22 cellular contexts compared by ENCODE assay signal in the genomic region with DNA sequence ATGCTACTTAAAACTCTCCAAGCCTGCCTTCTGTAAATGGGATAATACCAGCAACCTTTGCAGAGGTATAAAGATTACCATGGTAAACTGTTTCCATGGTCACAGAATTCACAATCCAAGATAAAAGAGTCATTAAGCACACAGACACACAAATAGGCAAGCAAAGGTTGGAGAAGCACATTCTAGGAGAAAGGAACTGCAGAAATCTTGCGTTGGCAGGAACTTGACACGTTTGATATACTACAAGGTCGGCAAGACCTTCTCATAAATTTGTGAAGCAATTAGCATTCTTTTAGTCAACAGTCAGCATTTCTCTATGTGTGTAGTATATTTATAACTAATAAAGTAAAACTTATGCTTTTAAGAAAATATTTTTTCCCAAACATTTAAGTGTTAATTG. TPM values are rescaled to one million over a fixed set of nuclear protein-coding genes. Genes with fewer than 3 reads are reported as not detected.
A peak's percentile ranks its signal among the peaks of the same experiment; 100 is the strongest.
DNase-seq lines count a peak whose midpoint lies in the region; ATAC-seq and TF ChIP-seq lines count a peak whose summit lies in the region.
"Had no signal": no experiment of that assay in that cellular context is flagged by ENCODE, and none has a peak within 500 bp of the region (broad histone marks: within the 10 kb centered on the region; RNA-seq: fewer than 3 reads in every experiment).

No MANE protein-coding gene starts in this region.

- CTCF ChIA-PET in Caco-2 (lab: Charles Lee) = interaction anchor here (1.1 kb wide), 1 partner anchor 516 kb away, joined by 3 read pairs; no protein-coding TSS in a partner anchor

- no peak overlapping the region for H2AFZ ChIP-seq in neural cell (ENCODE audit: low read depth, low read length)

- H3K9me3 Mint-ChIP-seq in Caco-2 (ENCODE audit: unreplicated experiment) = no peaks in the 10 kb centered on the region
- H3K9me3 Mint-ChIP-seq: effector memory CD8-positive, alpha-beta T cell had no signal

- TF ChIP-seq CTCF in Caco-2 (IDR thresholded peaks at IDR 0.05; ENCODE audit: insufficient read depth in 1 of 2, low read depth in 1 of 2, low read length in 1 of 2, severe bottlenecking in 1 of 2, unreplicated experiment in 1 of 2) = no peak
- no peak for TF ChIP-seq CTCF in neural cell (IDR thresholded peaks at IDR 0.05; ENCODE audit: poor library complexity, severe bottlenecking)

- POLR2A ChIA-PET in Caco-2 (lab: Charles Lee) = no interaction called here

- H3K9ac ChIP-seq in neural cell (ENCODE audit: low read length) = peak overlapping the region; percentile 8
- H3K9ac ChIP-seq: KMS-11 had no signal

- no peaks in the 10 kb centered on the region for H3K27me3 Mint-ChIP-seq in Caco-2 (ENCODE audit: insufficient read depth, unreplicated experiment)
- H3K27me3 Mint-ChIP-seq: activated CD4-positive, alpha-beta T cell treated with anti-CD3 and anti-CD28 coated beads for 36 hours had no signal

- H3K36me3 ChIP-seq in Caco-2 (ENCODE audit: control insufficient read depth, insufficient read depth, low read length) (no peaks in the 10 kb centered on the region), neural cell (ENCODE audit: insufficient read depth, low read length) (no peaks in the 10 kb centered on the region)
- H3K36me3 ChIP-seq: HAP-1 had no signal

- intact Hi-C loops in Caco-2 (cut with micrococcal nuclease; ENCODE audit: unreplicated experiment) = no loop called here

- H3K4me1 ChIP-seq in Caco-2 = peaks cover 13% of the 10 kb centered on the region; the same call in 1 of the 2 replicates

- no peak overlapping the region for H3K4me2 ChIP-seq in neural cell (ENCODE audit: low read length)
- H3K4me2 ChIP-seq: KMS-11 had no signal

- H3K4me3 ChIP-seq in Caco-2 (ENCODE audit: low read depth, low read length) = no peak overlapping the region
- H3K4me3 ChIP-seq in neural cell (ENCODE audit: low read length) = peak overlapping the region; percentile 20
- H3K4me3 ChIP-seq: HAP-1 had no signal

- no TSS peak for BruUV-seq in Caco-2 (replicated peaks; lab: Mats Ljungman, UMichigan)

- no peaks in the 10 kb centered on the region for H3F3A ChIP-seq in neural cell (ENCODE audit: insufficient read depth, low read length, poor library complexity, severe bottlenecking)

- H3K4me3 Mint-ChIP-seq in Caco-2 (ENCODE audit: unreplicated experiment) = no peak overlapping the region
- H3K4me3 Mint-ChIP-seq: activated CD4-positive, alpha-beta T cell treated with anti-CD3 and anti-CD28 coated beads for 36 hours; effector memory CD8-positive, alpha-beta T cell had no signal

- H3K9me2 ChIP-seq in neural cell (ENCODE audit: insufficient read depth, low read length) = no peaks in the 10 kb centered on the region

- no peaks in the 10 kb centered on the region for H3K79me2 ChIP-seq in neural cell (replicated peaks; ENCODE audit: insufficient read depth, low read length)

- peak overlapping the region; percentile 15 for H3K27ac Mint-ChIP-seq in Caco-2 (ENCODE audit: unreplicated experiment)
- H3K27ac Mint-ChIP-seq: activated CD4-positive, alpha-beta T cell treated with anti-CD3 and anti-CD28 coated beads for 36 hours; effector memory CD8-positive, alpha-beta T cell had no signal

- TF ChIP-seq EP300 in neural cell (conservative IDR thresholded peaks at IDR 0.05; ENCODE audit: poor library complexity, severe bottlenecking) = no peak

- no peak for TF ChIP-seq RAD21 in neural cell (conservative IDR thresholded peaks at IDR 0.05)

- DNase-seq in Caco-2 (peak in 1 of 2 experiments; percentile 16), M059J (ENCODE audit: low read depth) (peak; percentile 83), caudate nucleus (lab: John Stamatoyannopoulos, UW) (peak in 4 of 61 donors; percentile 5 to 41 (median 34)), HuH-7.5 (ENCODE audit: low spot score) (no peak), NAMALWA (ENCODE audit: low spot score) (no peak)
- DNase-seq: activated CD4-positive, alpha-beta T cell treated with anti-CD3 and anti-CD28 coated beads for 36 hours; activated gamma-delta T cell; amniotic stem cell; cerebellar nuclear complex; effector memory CD8-positive, alpha-beta T cell; hippocampal formation; kidney; NCI-H1105 treated with DMSO at 0.1 percent for 48 hours; NCI-H226; NK-92 treated with Interleukin-12 subunit alpha and Interleukin-12 subunit beta, amount 100 ng/mL, for 24 hours had no signal

- no peaks in the 10 kb centered on the region for H3K36me3 Mint-ChIP-seq in Caco-2 (ENCODE audit: insufficient read depth, unreplicated experiment)

- H3K4me1 Mint-ChIP-seq in Caco-2 (ENCODE audit: low read depth, unreplicated experiment) = peaks cover 19% of the 10 kb centered on the region

- ATAC-seq in HG02970 (IDR thresholded peaks at IDR 0.05; ENCODE audit: low FRiP score, unreplicated experiment) = no peak
- ATAC-seq in GM21576 (IDR thresholded peaks at IDR 0.05; ENCODE audit: unreplicated experiment) = no peak
- ATAC-seq: activated CD4-positive, alpha-beta T cell treated with anti-CD3 and anti-CD28 coated beads for 36 hours; effector memory CD8-positive, alpha-beta T cell had no signal

- no peaks in the 10 kb centered on the region for H4K20me1 ChIP-seq in neural cell (ENCODE audit: insufficient read depth)

- H3K9me3 ChIP-seq in Caco-2 = no peaks in the 10 kb centered on the region
- no peaks in the 10 kb centered on the region for H3K9me3 ChIP-seq in neural cell (ENCODE audit: low read length)
- H3K9me3 ChIP-seq: HAP-1 had no signal

- H3K27me3 ChIP-seq in Caco-2 (replicated peaks; ENCODE audit: control insufficient read depth, insufficient read depth, low read length) (no peaks in the 10 kb centered on the region; the same call in 1 of the 2 replicates), neural cell (ENCODE audit: insufficient read depth, low read depth, low read length) (no peaks in the 10 kb centered on the region)

- H3K27ac ChIP-seq in caudate nucleus (ENCODE audit: low read depth, low read length) (peak overlapping the region; percentile 32), neural cell (ENCODE audit: low read length) (peak overlapping the region; percentile 21)
- H3K27ac ChIP-seq: HL-60, KMS-11, RWPE1 had no signal

TF ChIP-seq in neural cell, 6 proteins besides CTCF, POLR2A, EP300 and RAD21:
- TF ChIP-seq, protein P1, sequence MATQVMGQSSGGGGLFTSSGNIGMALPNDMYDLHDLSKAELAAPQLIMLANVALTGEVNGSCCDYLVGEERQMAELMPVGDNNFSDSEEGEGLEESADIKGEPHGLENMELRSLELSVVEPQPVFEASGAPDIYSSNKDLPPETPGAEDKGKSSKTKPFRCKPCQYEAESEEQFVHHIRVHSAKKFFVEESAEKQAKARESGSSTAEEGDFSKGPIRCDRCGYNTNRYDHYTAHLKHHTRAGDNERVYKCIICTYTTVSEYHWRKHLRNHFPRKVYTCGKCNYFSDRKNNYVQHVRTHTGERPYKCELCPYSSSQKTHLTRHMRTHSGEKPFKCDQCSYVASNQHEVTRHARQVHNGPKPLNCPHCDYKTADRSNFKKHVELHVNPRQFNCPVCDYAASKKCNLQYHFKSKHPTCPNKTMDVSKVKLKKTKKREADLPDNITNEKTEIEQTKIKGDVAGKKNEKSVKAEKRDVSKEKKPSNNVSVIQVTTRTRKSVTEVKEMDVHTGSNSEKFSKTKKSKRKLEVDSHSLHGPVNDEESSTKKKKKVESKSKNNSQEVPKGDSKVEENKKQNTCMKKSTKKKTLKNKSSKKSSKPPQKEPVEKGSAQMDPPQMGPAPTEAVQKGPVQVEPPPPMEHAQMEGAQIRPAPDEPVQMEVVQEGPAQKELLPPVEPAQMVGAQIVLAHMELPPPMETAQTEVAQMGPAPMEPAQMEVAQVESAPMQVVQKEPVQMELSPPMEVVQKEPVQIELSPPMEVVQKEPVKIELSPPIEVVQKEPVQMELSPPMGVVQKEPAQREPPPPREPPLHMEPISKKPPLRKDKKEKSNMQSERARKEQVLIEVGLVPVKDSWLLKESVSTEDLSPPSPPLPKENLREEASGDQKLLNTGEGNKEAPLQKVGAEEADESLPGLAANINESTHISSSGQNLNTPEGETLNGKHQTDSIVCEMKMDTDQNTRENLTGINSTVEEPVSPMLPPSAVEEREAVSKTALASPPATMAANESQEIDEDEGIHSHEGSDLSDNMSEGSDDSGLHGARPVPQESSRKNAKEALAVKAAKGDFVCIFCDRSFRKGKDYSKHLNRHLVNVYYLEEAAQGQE (IDR thresholded peaks at IDR 0.05; ENCODE audit: borderline replicate concordance) = no peak
- TF ChIP-seq SMC3 (conservative IDR thresholded peaks at IDR 0.05; ENCODE audit: poor library complexity) (no peak), TAF1 (IDR thresholded peaks at IDR 0.05; ENCODE audit: low read depth) (no peak), EZH2 (IDR thresholded peaks at IDR 0.05; ENCODE audit: borderline replicate concordance, insufficient read depth, low read length, poor library complexity, severe bottlenecking) (no peak)

RNA-seq across cellular contexts. Expression of gene CHRNA9, which starts 12.3 kb away (rescaled TPM):
- total RNA-seq in Caco-2 (2022) = not detected in 2 replicates
- total RNA-seq in M059J (2014; rRNA removed; shearing (Covaris generic)) = 1.5 and 3.1 TPM in 2 replicates
- 0.10 TPM in 1 of 2 replicates, not detected in the other for polyA plus RNA-seq in neural cell
- 0.69 and 1.2 TPM in 2 replicates for polyA minus RNA-seq in neural cell
- total RNA-seq: activated CD4-positive, alpha-beta T cell treated with anti-CD3 and anti-CD28 coated beads for 36 hours; kidney had no signal
